1 cellular context compared by ENCODE assay signal in genomic region chr5:148458036-148458888, GRCh38.
TF ChIP-seq lines count a peak whose summit lies in the region.

No MANE protein-coding gene starts in this region.

TF ChIP-seq in GM23338, 12 proteins besides CTCF, POLR2A, EP300 and RAD21:
- no peak for TF ChIP-seq ZNF462 (CRISPR knock-in tag; IDR thresholded peaks at IDR 0.05)
- TF ChIP-seq ZNF331 (CRISPR knock-in tag; IDR thresholded peaks at IDR 0.05; ENCODE audit: low read depth), result no peak
- TF ChIP-seq EZH2 (IDR thresholded peaks at IDR 0.05; ENCODE audit: low read depth, unreplicated experiment), result no peak
- TF ChIP-seq ZNF114 (CRISPR knock-in tag; IDR thresholded peaks at IDR 0.05), result no peak
- TF ChIP-seq JUNB (IDR thresholded peaks at IDR 0.05; ENCODE audit: unreplicated experiment), result no peak
- no peak for TF ChIP-seq STAT1 (IDR thresholded peaks at IDR 0.05; ENCODE audit: unreplicated experiment)
- no peak for TF ChIP-seq CREB1 (CRISPR knock-in tag; IDR thresholded peaks at IDR 0.05; ENCODE audit: low read depth)
- TF ChIP-seq EZH2phosphoT487 (IDR thresholded peaks at IDR 0.05; ENCODE audit: unreplicated experiment), result no peak
- TF ChIP-seq NANOG (IDR thresholded peaks at IDR 0.05; ENCODE audit: borderline replicate concordance), result no peak
- no peak for TF ChIP-seq ETS1 (IDR thresholded peaks at IDR 0.05)
- no peak for TF ChIP-seq REST (IDR thresholded peaks at IDR 0.05; ENCODE audit: unreplicated experiment)
- no peak for TF ChIP-seq POLR2AphosphoS5 (IDR thresholded peaks at IDR 0.05; ENCODE audit: low read depth)
